8 cellular contexts compared by ENCODE assay signal in genomic region chr19:50377051-50377441, GRCh38. TPM values are rescaled to one million over a fixed set of nuclear protein-coding genes. Genes with fewer than 3 reads are reported as not detected.
DNase-seq lines count a peak whose midpoint lies in the region; ATAC-seq, FAIRE-seq and TF ChIP-seq lines count a peak whose summit lies in the region.

No MANE protein-coding gene starts in this region.

- H3K4me1 ChIP-seq in esophagus squamous epithelium (peaks cover 0 to 30% (median 3%) of the 10 kb centered on the region in 3 donors), small intestine (ENCODE audit: control insufficient read depth in 2 of 2, insufficient read depth in 1 of 2, low read depth in 1 of 2, low read length in 1 of 2) (no peaks in the 10 kb centered on the region)

- intact Hi-C loops in esophagus squamous epithelium (cut with DNase I): no loop called here

- H3K4me3 ChIP-seq in MG63: peak overlapping the region; percentile 12; the same call in 1 of the 2 replicates
- H3K4me3 ChIP-seq in esophagus squamous epithelium: peak overlapping the region in 3 of 4 donors; percentile 93 to 98 (median 95)
- H3K4me3 ChIP-seq in small intestine (ENCODE audit: low read depth in 1 of 2, low read length in 2 of 2): peak overlapping the region in 1 of 2 donors; percentile 92

- peak overlapping the region; percentile 97 to 100 (median 100) for H3K27ac ChIP-seq in esophagus squamous epithelium
- H3K27ac ChIP-seq in small intestine (ENCODE audit: low read depth in 1 of 2, low read length in 1 of 2): peak overlapping the region in 1 of 2 donors; percentile 34

- peak; percentile 20 for ATAC-seq in GM18505 (IDR thresholded peaks at IDR 0.05; ENCODE audit: unreplicated experiment)
- ATAC-seq in HG02571 (IDR thresholded peaks at IDR 0.05; ENCODE audit: unreplicated experiment): no peak
- no peak for ATAC-seq in HG03039 (IDR thresholded peaks at IDR 0.05; ENCODE audit: unreplicated experiment)

- H3K36me3 ChIP-seq in MG63: peaks cover 50% of the 10 kb centered on the region
- H3K36me3 ChIP-seq in esophagus squamous epithelium: peaks cover 27 to 49% (median 40%) of the 10 kb centered on the region in 3 donors
- peaks cover 6 to 13% of the 10 kb centered on the region in 2 donors for H3K36me3 ChIP-seq in small intestine (ENCODE audit: control insufficient read depth in 2 of 2, insufficient read depth in 2 of 2, low read length in 2 of 2)

- no peak for TF ChIP-seq CTCF in esophagus squamous epithelium (IDR thresholded peaks at IDR 0.05)

- WGBS in esophagus squamous epithelium, 2 donors: 36 to 57% methylated on average over 6 to 7 of the region's 7 CpGs
- 41 to 50% (median 48%) methylated on average over 6 to 7 of the region's 7 CpGs for WGBS in small intestine, 3 donors

- DNase-seq in MG63: no peak
- DNase-seq in activated CD4-positive, alpha-beta T cell treated with anti-CD3 and anti-CD28 coated beads, Interleukin-2, amount 50 U/mL, for 48 hours: peak; percentile 63
- DNase-seq in esophagus squamous epithelium (lab: John Stamatoyannopoulos, UW): no peak
- peak; percentile 32 for DNase-seq in small intestine
- no peak for DNase-seq in NCI-H69 (lab: John Stamatoyannopoulos, UW)

- no peak for FAIRE-seq in small intestine (lab: Jason Lieb, UNC)

- H3K9me3 ChIP-seq in MG63 (no peaks in the 10 kb centered on the region), esophagus squamous epithelium (no peaks in the 10 kb centered on the region), small intestine (ENCODE audit: control insufficient read depth, low read depth) (no peaks in the 10 kb centered on the region)

- H3K27me3 ChIP-seq in MG63 (no peaks in the 10 kb centered on the region), esophagus squamous epithelium (no peaks in the 10 kb centered on the region), small intestine (ENCODE audit: control insufficient read depth in 2 of 2, insufficient read depth in 2 of 2, low read length in 2 of 2) (no peaks in the 10 kb centered on the region)

- TF ChIP-seq POLR2A in GM18505 (IDR thresholded peaks at IDR 0.05; ENCODE audit: borderline replicate concordance, extremely low read depth, insufficient read depth, insufficient read length) (no peak), esophagus squamous epithelium (IDR thresholded peaks at IDR 0.05) (no peak)

RNA-seq across cellular contexts. Expression of gene NR1H2, which starts 0.8 kb away (rescaled TPM):
- total RNA-seq in MG63 (2014; rRNA removed; shearing (Covaris generic); ENCODE audit: low replicate concordance): 113 and 173 TPM in 2 replicates
- 10 to 100 TPM; 48.6 to 84.1 (median 68.1) TPM for total RNA-seq in esophagus squamous epithelium
- polyA plus RNA-seq in small intestine: 10 to 100 TPM; 55.1 to 78.4 (median 70.2) TPM

RNA-seq across cellular contexts. Expression of gene POLD1, which starts 7.1 kb away (rescaled TPM):
- total RNA-seq in MG63 (2014; rRNA removed; shearing (Covaris generic); ENCODE audit: low replicate concordance): 44.1 and 117 TPM in 2 replicates
- total RNA-seq in esophagus squamous epithelium: 10 to 100 TPM; 14.0 to 18.8 (median 17.6) TPM
- polyA plus RNA-seq in small intestine: 10 to 100 TPM; 28.1 to 34.0 (median 33.1) TPM

RNA-seq across cellular contexts. Expression of gene NAPSA, which starts 11.6 kb away (rescaled TPM):
- 1.5 TPM in 1 of 2 replicates, not detected in the other for total RNA-seq in MG63 (2014; rRNA removed; shearing (Covaris generic); ENCODE audit: low replicate concordance)
- under 1 TPM in 1 of 4 donors, not detected in 3; 0.38 TPM for total RNA-seq in esophagus squamous epithelium
- polyA plus RNA-seq in small intestine: 1 to 10 TPM; 1.8 to 9.6 (median 7.0) TPM

RNA-seq across cellular contexts. Expression of gene SPIB, which starts 41.7 kb away (rescaled TPM):
- not detected in 2 replicates for total RNA-seq in MG63 (2014; rRNA removed; shearing (Covaris generic); ENCODE audit: low replicate concordance)
- total RNA-seq in esophagus squamous epithelium: under 1 TPM in 1 of 4 donors, not detected in 3; 0.32 TPM
- 10 to 100 TPM; 16.6 to 44.3 (median 33.3) TPM for polyA plus RNA-seq in small intestine

RNA-seq across cellular contexts. Expression of gene KCNC3, which starts 47.9 kb away (rescaled TPM):
- total RNA-seq in MG63 (2014; rRNA removed; shearing (Covaris generic); ENCODE audit: low replicate concordance): not detected in 2 replicates
- under 1 TPM in 3 of 4 donors, not detected in 1; 0.48 to 0.87 (median 0.57) TPM for total RNA-seq in esophagus squamous epithelium
- under 1 TPM; 0.22 to 0.60 (median 0.27) TPM for polyA plus RNA-seq in small intestine

Comparison
In these comparisons a context has a peak if more than half of its experiments do, and no peak if none do; other contexts are left out.
1. DNase-seq: peak in activated CD4-positive, alpha-beta T cell treated with anti-CD3 and anti-CD28 coated beads, Interleukin-2, amount 50 U/mL, for 48 hours (2 of 2) and small intestine (single experiment); none in MG63 (single experiment), esophagus squamous epithelium (single experiment) and NCI-H69 (single experiment).